26 cellular contexts compared by ENCODE assay signal in genomic region chr2:150159300-150159699, GRCh38.
"Had no signal": no experiment of that assay in that cellular context is flagged by ENCODE, and none has a peak within 500 bp of the region (broad histone marks: within the 10 kb centered on the region; RNA-seq: fewer than 3 reads in every experiment).

No MANE protein-coding gene starts in this region.

- DNase-seq: activated B cell treated with CpG ODN at 0.5 μM for 24 hours; activated CD4-positive, alpha-beta memory T cell treated with anti-CD3 and anti-CD28 coated beads for 36 hours; activated CD4-positive, alpha-beta T cell treated with anti-CD3 and anti-CD28 coated beads for 48 hours; activated CD8-positive, alpha-beta memory T cell treated with anti-CD3 and anti-CD28 coated beads, Interleukin-2, amount 10 ng/mL, durations not matched to agents 7 days and 5 days; activated CD8-positive, alpha-beta memory T cell treated with anti-CD3 and anti-CD28 coated beads, Interleukin-2, amount 50 U/mL, for 4 hours; activated CD8-positive, alpha-beta T cell treated with anti-CD3 and anti-CD28 coated beads, Interleukin-2, amount 10 ng/mL, durations not matched to agents 7 days and 5 days; activated effector memory CD4-positive, alpha-beta T cell treated with anti-CD3 and anti-CD28 coated beads, Interleukin-2, amount 50 U/mL, for 16 hours; activated naive CD4-positive, alpha-beta T cell treated with anti-CD3 and anti-CD28 coated beads for 36 hours; activated naive CD8-positive, alpha-beta T cell treated with anti-CD3 and anti-CD28 coated beads, Interleukin-2, amount 10 ng/mL, durations not matched to agents 7 days and 5 days; activated T-cell treated with anti-CD3 and anti-CD28 coated beads, Interleukin-2, amount 50 U/mL, for 1 hour; activated T-cell treated with anti-CD3 and anti-CD28 coated beads, Interleukin-2, amount 50 U/mL, for 48 hours; cortex of kidney; dermis blood vessel endothelial cell; effector CD4-positive, alpha-beta T cell; effector memory CD8-positive, alpha-beta T cell; erythroblast; esophagus squamous epithelium; foreskin melanocyte; head of caudate nucleus; hippocampal formation; T-helper 17 cell; T1000; WERI-Rb-1 had no signal

- ATAC-seq: activated CD4-positive, CD25-positive, alpha-beta regulatory T cell treated with anti-CD3 and anti-CD28 coated beads, Interleukin-2, amount 50 U/mL, for 24 hours; activated CD8-positive, alpha-beta memory T cell treated with anti-CD3 and anti-CD28 coated beads, Interleukin-2, amount 10 ng/mL, durations not matched to agents 7 days and 5 days; activated CD8-positive, alpha-beta T cell treated with anti-CD3 and anti-CD28 coated beads, Interleukin-2, amount 10 ng/mL, durations not matched to agents 7 days and 5 days; effector memory CD8-positive, alpha-beta T cell; T-helper 17 cell had no signal

- H3K4me3 ChIP-seq: ascending aorta, breast epithelium, esophagus squamous epithelium had no signal
